ENCODE assay signal across 21 cellular contexts in the genomic region with DNA sequence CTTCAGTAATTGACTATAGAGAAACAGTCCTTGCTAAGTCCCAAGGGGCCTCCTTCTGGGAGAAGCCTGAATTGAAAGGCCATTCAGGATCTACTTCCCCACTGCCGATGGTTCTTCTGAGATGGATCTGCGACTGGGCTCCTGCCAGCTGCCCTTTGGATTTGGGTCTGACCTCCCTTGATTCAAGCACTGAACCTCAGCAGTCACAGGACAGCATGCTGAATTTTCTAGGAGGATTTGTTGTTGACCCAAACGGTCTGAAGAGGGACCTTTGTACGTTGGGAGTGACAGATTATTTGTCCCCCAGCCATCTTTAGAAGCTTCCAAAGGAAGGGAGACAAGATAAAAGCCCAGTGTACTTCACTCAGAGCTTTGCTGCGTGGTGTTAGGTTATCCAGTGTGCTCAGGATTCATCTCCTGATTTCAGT.
"Had no signal": no experiment of that assay in that cellular context is flagged by ENCODE, and none has a peak within 500 bp of the region (broad histone marks: within the 10 kb centered on the region; RNA-seq: fewer than 3 reads in every experiment).

No MANE protein-coding gene starts in this region.

- FAIRE-seq: colon, endometrium, small intestine had no signal

- DNase-seq: activated CD4-positive, alpha-beta T cell treated with anti-CD3 and anti-CD28 coated beads, Interleukin-2, amount 50 U/mL, for 1 hour; activated CD4-positive, CD25-positive, alpha-beta regulatory T cell treated with anti-CD3 and anti-CD28 coated beads, Interleukin-2, amount 50 U/mL, for 72 hours; activated CD8-positive, alpha-beta memory T cell treated with anti-CD3 and anti-CD28 coated beads, Interleukin-2, amount 50 U/mL, for 4 hours; activated effector memory CD4-positive, alpha-beta T cell treated with Interleukin-2 at 50 U/mL for 16 hours; activated naive CD4-positive, alpha-beta T cell treated with anti-CD3 and anti-CD28 coated beads, Interleukin-2, amount 10 ng/mL, durations not matched to agents 7 days and 5 days; activated T-cell treated with anti-CD3 and anti-CD28 coated beads, Interleukin-2, amount 50 U/mL, for 48 hours; aorta; brain microvascular endothelial cell; central memory CD4-positive, alpha-beta T cell; hippocampal formation; islet precursor cell; right cardiac atrium; small intestine; stimulated activated CD4-positive, alpha-beta T cell treated with anti-CD3 and anti-CD28 coated beads, Interleukin-15, amount 100 ng/mL, for 24 hours; stimulated activated CD4-positive, alpha-beta T cell treated with anti-CD3 and anti-CD28 coated beads, Interleukin-4, amount 100 ng/mL, for 1 hour; stomach; trophoblast cell had no signal

- H3K27ac ChIP-seq: brain microvascular endothelial cell, prostate gland, stomach had no signal

- H3K4me3 ChIP-seq: prostate gland, stomach had no signal

- H3K4me1 ChIP-seq: prostate gland had no signal

- H3K9me3 ChIP-seq: prostate gland, stomach had no signal

- H3K36me3 ChIP-seq: brain microvascular endothelial cell, prostate gland, stomach had no signal

- ATAC-seq: esophagus mucosa, right cardiac atrium had no signal

- H3K27me3 ChIP-seq: brain microvascular endothelial cell, stomach had no signal
